1 cellular context compared by ENCODE assay signal in the genomic region with DNA sequence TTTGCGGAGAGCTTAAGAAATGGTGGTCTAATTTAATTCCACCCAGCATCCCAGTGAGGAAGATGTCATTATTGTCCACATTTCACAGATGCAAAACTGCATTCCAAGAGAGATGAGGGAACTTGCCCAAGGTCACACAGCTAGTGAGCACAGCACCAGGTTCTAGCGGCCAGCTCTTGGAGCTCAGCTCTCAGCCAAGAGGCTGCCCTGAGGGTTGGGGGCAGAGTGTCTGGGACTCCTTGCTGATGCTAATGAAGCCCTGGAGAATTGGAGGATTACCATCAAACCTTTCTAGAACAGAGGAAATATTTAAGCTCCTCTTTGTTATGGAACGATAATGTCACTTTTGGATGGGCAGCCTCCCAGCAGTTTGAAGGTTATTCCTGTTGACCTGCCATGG.
TF ChIP-seq lines count a peak whose summit lies in the region.

No MANE protein-coding gene starts in this region.

TF ChIP-seq in HepG2, 621 proteins besides CTCF, POLR2A, EP300 and RAD21 (continued from another document):
- TF ChIP-seq, protein P1, sequence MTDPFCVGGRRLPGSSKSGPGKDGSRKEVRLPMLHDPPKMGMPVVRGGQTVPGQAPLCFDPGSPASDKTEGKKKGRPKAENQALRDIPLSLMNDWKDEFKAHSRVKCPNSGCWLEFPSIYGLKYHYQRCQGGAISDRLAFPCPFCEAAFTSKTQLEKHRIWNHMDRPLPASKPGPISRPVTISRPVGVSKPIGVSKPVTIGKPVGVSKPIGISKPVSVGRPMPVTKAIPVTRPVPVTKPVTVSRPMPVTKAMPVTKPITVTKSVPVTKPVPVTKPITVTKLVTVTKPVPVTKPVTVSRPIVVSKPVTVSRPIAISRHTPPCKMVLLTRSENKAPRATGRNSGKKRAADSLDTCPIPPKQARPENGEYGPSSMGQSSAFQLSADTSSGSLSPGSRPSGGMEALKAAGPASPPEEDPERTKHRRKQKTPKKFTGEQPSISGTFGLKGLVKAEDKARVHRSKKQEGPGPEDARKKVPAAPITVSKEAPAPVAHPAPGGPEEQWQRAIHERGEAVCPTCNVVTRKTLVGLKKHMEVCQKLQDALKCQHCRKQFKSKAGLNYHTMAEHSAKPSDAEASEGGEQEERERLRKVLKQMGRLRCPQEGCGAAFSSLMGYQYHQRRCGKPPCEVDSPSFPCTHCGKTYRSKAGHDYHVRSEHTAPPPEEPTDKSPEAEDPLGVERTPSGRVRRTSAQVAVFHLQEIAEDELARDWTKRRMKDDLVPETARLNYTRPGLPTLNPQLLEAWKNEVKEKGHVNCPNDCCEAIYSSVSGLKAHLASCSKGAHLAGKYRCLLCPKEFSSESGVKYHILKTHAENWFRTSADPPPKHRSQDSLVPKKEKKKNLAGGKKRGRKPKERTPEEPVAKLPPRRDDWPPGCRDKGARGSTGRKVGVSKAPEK (CRISPR knock-in tag; IDR thresholded peaks at IDR 0.05; ENCODE audit: borderline replicate concordance) = no peak
- no peak for TF ChIP-seq SOX5 (CRISPR knock-in tag; IDR thresholded peaks at IDR 0.05; ENCODE audit: borderline replicate concordance)
- no peak for TF ChIP-seq ZFP1 (CRISPR knock-in tag; IDR thresholded peaks at IDR 0.05)
- TF ChIP-seq SPEN (CRISPR knock-in tag; IDR thresholded peaks at IDR 0.05; ENCODE audit: low read depth) = no peak
- no peak for TF ChIP-seq TRIM24 (CRISPR knock-in tag; IDR thresholded peaks at IDR 0.05)
- no peak for TF ChIP-seq HMG20A (CRISPR knock-in tag; IDR thresholded peaks at IDR 0.05; ENCODE audit: borderline replicate concordance)
- TF ChIP-seq ZNF10 (CRISPR knock-in tag; IDR thresholded peaks at IDR 0.05; ENCODE audit: borderline replicate concordance, low read depth) = no peak
- no peak for TF ChIP-seq ZNF878 (CRISPR knock-in tag; IDR thresholded peaks at IDR 0.05)
- TF ChIP-seq, protein P2, sequence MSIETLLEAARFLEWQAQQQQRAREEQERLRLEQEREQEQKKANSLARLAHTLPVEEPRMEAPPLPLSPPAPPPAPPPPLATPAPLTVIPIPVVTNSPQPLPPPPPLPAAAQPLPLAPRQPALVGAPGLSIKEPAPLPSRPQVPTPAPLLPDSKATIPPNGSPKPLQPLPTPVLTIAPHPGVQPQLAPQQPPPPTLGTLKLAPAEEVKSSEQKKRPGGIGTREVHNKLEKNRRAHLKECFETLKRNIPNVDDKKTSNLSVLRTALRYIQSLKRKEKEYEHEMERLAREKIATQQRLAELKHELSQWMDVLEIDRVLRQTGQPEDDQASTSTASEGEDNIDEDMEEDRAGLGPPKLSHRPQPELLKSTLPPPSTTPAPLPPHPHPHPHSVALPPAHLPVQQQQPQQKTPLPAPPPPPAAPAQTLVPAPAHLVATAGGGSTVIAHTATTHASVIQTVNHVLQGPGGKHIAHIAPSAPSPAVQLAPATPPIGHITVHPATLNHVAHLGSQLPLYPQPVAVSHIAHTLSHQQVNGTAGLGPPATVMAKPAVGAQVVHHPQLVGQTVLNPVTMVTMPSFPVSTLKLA (IDR thresholded peaks at IDR 0.05) = no peak
- no peak for TF ChIP-seq MBD4 (IDR thresholded peaks at IDR 0.05; ENCODE audit: borderline replicate concordance, low read length)
- TF ChIP-seq ZNF180 (CRISPR knock-in tag; IDR thresholded peaks at IDR 0.05; ENCODE audit: borderline replicate concordance, low read depth) = no peak
- TF ChIP-seq ZSCAN31 (CRISPR knock-in tag; IDR thresholded peaks at IDR 0.05; ENCODE audit: low read depth) = no peak
- no peak for TF ChIP-seq ZNF432 (CRISPR knock-in tag; IDR thresholded peaks at IDR 0.05; ENCODE audit: borderline replicate concordance)
